17 cellular contexts compared by ENCODE assay signal in genomic region chr14:88750945-88751344, GRCh38. TPM values are rescaled to one million over a fixed set of nuclear protein-coding genes. Genes with fewer than 3 reads are reported as not detected.
DNase-seq lines count a peak whose midpoint lies in the region; ATAC-seq, FAIRE-seq and TF ChIP-seq lines count a peak whose summit lies in the region.
"Had no signal": no experiment of that assay in that cellular context is flagged by ENCODE, and none has a peak within 500 bp of the region (broad histone marks: within the 10 kb centered on the region; RNA-seq: fewer than 3 reads in every experiment).

No MANE protein-coding gene starts in this region.

- no CpG with 5 or more reads among the region's 1 CpG for WGBS in IMR-90 (ENCODE audit: extremely low coverage in 2 of 2, insufficient read length in 1 of 2), 2 experiments
- WGBS in H1 (ENCODE audit: extremely low coverage in 1 of 2, insufficient coverage in 1 of 2, insufficient read length in 1 of 2, insufficient replicate concordance in 2 of 2, low coverage in 1 of 2, low lambda C conversion rate in 2 of 2, missing lambda C conversion rate in 1 of 2), 2 experiments: 84% methylated on average over 1 of the region's 1 CpG; no CpG with 5 or more reads in 1 of the 2 experiments

- intact Hi-C loops in activated naive CD4-positive, alpha-beta T cell treated with anti-CD3 and anti-CD28 coated beads for 36 hours (cut with micrococcal nuclease): no loop called here
- intact Hi-C loops in IMR-90 (cut with micrococcal nuclease): no loop called here
- intact Hi-C loops in naive thymus-derived CD4-positive, alpha-beta T cell (cut with micrococcal nuclease): no loop called here
- intact Hi-C loops in CD8-positive, alpha-beta T cell (cut with DNase I, micrococcal nuclease): no loop called here

- no peak overlapping the region for H2BK12ac ChIP-seq in H1 (ENCODE audit: low read depth, low read length)

- no peak for DNase-seq in activated naive CD4-positive, alpha-beta T cell treated with anti-CD3 and anti-CD28 coated beads for 36 hours
- DNase-seq in activated naive CD4-positive, alpha-beta T cell treated with anti-CD3 and anti-CD28 coated beads, Interleukin-2, amount 10 ng/mL, durations not matched to agents 7 days and 5 days: no peak
- no peak for DNase-seq in IMR-90
- no peak for DNase-seq in H1 (ENCODE audit: low read depth in 1 of 2, low spot score in 2 of 2)
- no peak for DNase-seq in naive thymus-derived CD4-positive, alpha-beta T cell
- DNase-seq in midbrain (lab: John Stamatoyannopoulos, UW): no peak
- no peak for DNase-seq in CD8-positive, alpha-beta T cell
- DNase-seq: C1 segment of cervical spinal cord; CD4-positive, alpha-beta memory T cell; COR-L47; DMS153; GF-D8; KBM-7 had no signal

- H3K27ac ChIP-seq in IMR-90 (ENCODE audit: insufficient read depth, low read length): no peak overlapping the region
- no peak overlapping the region for H3K27ac ChIP-seq in H1 (ENCODE audit: low read depth, low read length)
- H3K27ac ChIP-seq in parathyroid adenoma: no peak overlapping the region
- no peak overlapping the region for H3K27ac ChIP-seq in naive thymus-derived CD4-positive, alpha-beta T cell (ENCODE audit: low read depth, low read length)
- no peak overlapping the region for H3K27ac ChIP-seq in CD8-positive, alpha-beta T cell (ENCODE audit: low read depth, low read length)

- H2BK5ac ChIP-seq in IMR-90 (ENCODE audit: low read depth, low read length, poor library complexity, severe bottlenecking) (no peak overlapping the region), H1 (ENCODE audit: low read depth, low read length) (no peak overlapping the region)

- H3K79me1 ChIP-seq in IMR-90 (ENCODE audit: low read depth in 1 of 2, low read length in 2 of 2) (peaks cover 12 to 26% of the 10 kb centered on the region in 2 experiments; a peak in 3 of 4 replicates), H1 (ENCODE audit: low read depth, low read length) (no peaks in the 10 kb centered on the region)

- no peak overlapping the region for H3K14ac ChIP-seq in IMR-90 (replicated peaks; ENCODE audit: low read depth, low read length)
- no peak overlapping the region for H3K14ac ChIP-seq in H1 (ENCODE audit: insufficient read length)

- H3K4me1 ChIP-seq in IMR-90 (ENCODE audit: control insufficient read depth, insufficient read depth, low read length) (peaks cover 4% of the 10 kb centered on the region; the same call in 1 of the 2 replicates), H1 (replicated peaks in 1 of 4; ENCODE audit: control insufficient read depth in 3 of 4, insufficient read depth in 4 of 4, low read length in 3 of 4) (no peaks in the 10 kb centered on the region), parathyroid adenoma (peaks cover 6% of the 10 kb centered on the region)
- no peaks in the 10 kb centered on the region for H3K4me1 ChIP-seq in naive thymus-derived CD4-positive, alpha-beta T cell (ENCODE audit: control insufficient read depth in 2 of 2, insufficient read depth in 2 of 2, low read length in 2 of 2)
- no peaks in the 10 kb centered on the region for H3K4me1 ChIP-seq in CD8-positive, alpha-beta T cell (ENCODE audit: insufficient read depth, low read length)

- H3K23me2 ChIP-seq in H1 (ENCODE audit: low read depth, low read length): no peaks in the 10 kb centered on the region

- no peak overlapping the region for H3K4me3 Mint-ChIP-seq in activated naive CD4-positive, alpha-beta T cell treated with anti-CD3 and anti-CD28 coated beads for 36 hours
- H3K4me3 Mint-ChIP-seq in activated naive CD4-positive, alpha-beta T cell treated with anti-CD3 and anti-CD28 coated beads, Interleukin-2, amount 10 ng/mL, durations not matched to agents 7 days and 5 days: no peak overlapping the region
- no peak overlapping the region for H3K4me3 Mint-ChIP-seq in naive thymus-derived CD4-positive, alpha-beta T cell
- no peak overlapping the region for H3K4me3 Mint-ChIP-seq in CD8-positive, alpha-beta T cell
- H3K4me3 Mint-ChIP-seq: B cell; CD4-positive, alpha-beta memory T cell had no signal

- H3K18ac ChIP-seq in IMR-90 (ENCODE audit: low read depth, low read length) (no peak overlapping the region), H1 (ENCODE audit: extremely low read depth, low read length) (no peak overlapping the region)

- no peak for ATAC-seq in IMR-90 (ENCODE audit: low read depth)
- no peak for ATAC-seq in naive thymus-derived CD4-positive, alpha-beta T cell
- no peak for ATAC-seq in CD8-positive, alpha-beta T cell

- H3K4me1 Mint-ChIP-seq in activated naive CD4-positive, alpha-beta T cell treated with anti-CD3 and anti-CD28 coated beads for 36 hours (ENCODE audit: low read depth): no peaks in the 10 kb centered on the region
- no peaks in the 10 kb centered on the region for H3K4me1 Mint-ChIP-seq in activated naive CD4-positive, alpha-beta T cell treated with anti-CD3 and anti-CD28 coated beads, Interleukin-2, amount 10 ng/mL, durations not matched to agents 7 days and 5 days
- peaks cover 0 to 2% (median 0%) of the 10 kb centered on the region in 7 donors for H3K4me1 Mint-ChIP-seq in naive thymus-derived CD4-positive, alpha-beta T cell
- no peaks in the 10 kb centered on the region for H3K4me1 Mint-ChIP-seq in CD8-positive, alpha-beta T cell (ENCODE audit: low read depth)
- H3K4me1 Mint-ChIP-seq: B cell; CD4-positive, alpha-beta memory T cell had no signal

- H4K5ac ChIP-seq in IMR-90 (ENCODE audit: low read depth, low read length) (no peak overlapping the region), H1 (ENCODE audit: insufficient read length, low read depth, low read length) (no peak overlapping the region)

- H2BK15ac ChIP-seq in IMR-90 (ENCODE audit: low read depth, low read length) (no peak overlapping the region), H1 (ENCODE audit: low read length) (no peak overlapping the region)

- no peak for FAIRE-seq in H1 (lab: Jason Lieb, UNC)
- FAIRE-seq: D721Med, H54 had no signal

- H3K56ac ChIP-seq in IMR-90 (ENCODE audit: extremely low read depth, insufficient read depth, low read length) (no peak overlapping the region), H1 (replicated peaks; ENCODE audit: insufficient read length, low read depth, low read length) (no peak overlapping the region)

- peaks cover 9% of the 10 kb centered on the region for H3K36me3 Mint-ChIP-seq in activated naive CD4-positive, alpha-beta T cell treated with anti-CD3 and anti-CD28 coated beads for 36 hours (ENCODE audit: low read depth)
- H3K36me3 Mint-ChIP-seq in activated naive CD4-positive, alpha-beta T cell treated with anti-CD3 and anti-CD28 coated beads, Interleukin-2, amount 10 ng/mL, durations not matched to agents 7 days and 5 days: no peaks in the 10 kb centered on the region
- H3K36me3 Mint-ChIP-seq in naive thymus-derived CD4-positive, alpha-beta T cell: peaks cover 0 to 25% (median 3%) of the 10 kb centered on the region in 5 donors
- H3K36me3 Mint-ChIP-seq in CD8-positive, alpha-beta T cell: peaks cover 11% of the 10 kb centered on the region

- H3K4ac ChIP-seq in IMR-90 (ENCODE audit: low read depth, low read length) (no peak overlapping the region), H1 (replicated peaks; ENCODE audit: insufficient read length, low read depth, low read length) (no peak overlapping the region)

- H3K9me3 Mint-ChIP-seq in activated naive CD4-positive, alpha-beta T cell treated with anti-CD3 and anti-CD28 coated beads for 36 hours: no peaks in the 10 kb centered on the region
- no peaks in the 10 kb centered on the region for H3K9me3 Mint-ChIP-seq in activated naive CD4-positive, alpha-beta T cell treated with anti-CD3 and anti-CD28 coated beads, Interleukin-2, amount 10 ng/mL, durations not matched to agents 7 days and 5 days
- no peaks in the 10 kb centered on the region for H3K9me3 Mint-ChIP-seq in naive thymus-derived CD4-positive, alpha-beta T cell
- no peaks in the 10 kb centered on the region for H3K9me3 Mint-ChIP-seq in CD8-positive, alpha-beta T cell

- peak overlapping the region; percentile 9 for H3K27ac Mint-ChIP-seq in activated naive CD4-positive, alpha-beta T cell treated with anti-CD3 and anti-CD28 coated beads for 36 hours
- H3K27ac Mint-ChIP-seq in activated naive CD4-positive, alpha-beta T cell treated with anti-CD3 and anti-CD28 coated beads, Interleukin-2, amount 10 ng/mL, durations not matched to agents 7 days and 5 days: no peak overlapping the region
- H3K27ac Mint-ChIP-seq in naive thymus-derived CD4-positive, alpha-beta T cell: no peak overlapping the region
- no peak overlapping the region for H3K27ac Mint-ChIP-seq in CD8-positive, alpha-beta T cell
- H3K27ac Mint-ChIP-seq: B cell had no signal

- H3K9me3 ChIP-seq in IMR-90 (ENCODE audit: control insufficient read depth, insufficient read depth, low read length) (no peaks in the 10 kb centered on the region), H1 (ENCODE audit: insufficient read depth in 2 of 2, low read depth in 1 of 2, low read length in 1 of 2) (no peaks in the 10 kb centered on the region), parathyroid adenoma (ENCODE audit: control insufficient read depth, low read length) (no peaks in the 10 kb centered on the region)
- no peaks in the 10 kb centered on the region for H3K9me3 ChIP-seq in naive thymus-derived CD4-positive, alpha-beta T cell (ENCODE audit: control insufficient read depth in 2 of 3, low read length in 3 of 3)
- H3K9me3 ChIP-seq in CD8-positive, alpha-beta T cell (ENCODE audit: low read length): no peaks in the 10 kb centered on the region

- H3K79me2 ChIP-seq in H1 (ENCODE audit: control insufficient read depth in 1 of 2, insufficient read depth in 2 of 2, low read length in 2 of 2) (no peaks in the 10 kb centered on the region), parathyroid adenoma (no peaks in the 10 kb centered on the region)

- H2AFZ ChIP-seq in IMR-90 (replicated peaks; ENCODE audit: low read length, poor library complexity): no peak overlapping the region
- H2AFZ ChIP-seq in H1 (ENCODE audit: low read length): no peak overlapping the region
- H2AFZ ChIP-seq in parathyroid adenoma: peak overlapping the region; percentile 39

- in situ Hi-C loops in IMR-90 (cut with MboI; ENCODE audit: low sequenced_read_pairs): no loop called here

- TF ChIP-seq EP300 in H1 (IDR thresholded peaks at IDR 0.05; ENCODE audit: borderline replicate concordance in 1 of 2, low read depth in 2 of 2, low read length in 2 of 2): no peak

- H4K8ac ChIP-seq in IMR-90 (ENCODE audit: low read depth in 2 of 2, low read length in 2 of 2) (no peak overlapping the region), H1 (ENCODE audit: extremely low read depth, insufficient read depth, low read length) (no peak overlapping the region)

- dilution Hi-C loops in IMR-90 (cut with HindIII; ENCODE audit: low sequenced_read_pairs, unreplicated experiment): no loop called here

- H4K20me1 ChIP-seq in IMR-90 (ENCODE audit: insufficient read depth, low read length) (no peaks in the 10 kb centered on the region), H1 (replicated peaks in 1 of 2; ENCODE audit: control insufficient read depth in 1 of 2, insufficient read depth in 2 of 2, low read length in 2 of 2) (no peaks in the 10 kb centered on the region)

- H2BK120ac ChIP-seq in IMR-90 (ENCODE audit: low read depth, low read length) (no peak overlapping the region), H1 (replicated peaks; ENCODE audit: low read depth, low read length) (no peak overlapping the region)

- H3K27me3 ChIP-seq in IMR-90 (ENCODE audit: control insufficient read depth, insufficient read depth, low read length): no peaks in the 10 kb centered on the region
- no peaks in the 10 kb centered on the region for H3K27me3 ChIP-seq in H1 (replicated peaks in 1 of 4; ENCODE audit: control insufficient read depth in 3 of 4, extremely low read depth in 1 of 4, insufficient read depth in 3 of 4, low read length in 3 of 4)
- no peaks in the 10 kb centered on the region for H3K27me3 ChIP-seq in parathyroid adenoma (ENCODE audit: control insufficient read depth, insufficient read depth, low read length)
- H3K27me3 ChIP-seq in naive thymus-derived CD4-positive, alpha-beta T cell (ENCODE audit: control insufficient read depth in 2 of 2, insufficient read depth in 2 of 2, low read length in 2 of 2): no peaks in the 10 kb centered on the region
- no peaks in the 10 kb centered on the region for H3K27me3 ChIP-seq in CD8-positive, alpha-beta T cell (ENCODE audit: insufficient read depth, low read length)

- H2AK5ac ChIP-seq in IMR-90 (ENCODE audit: low read depth, low read length): no peak overlapping the region
- H2AK5ac ChIP-seq in H1 (ENCODE audit: low read depth, low read length): no peak overlapping the region

- H2AK9ac ChIP-seq in IMR-90 (replicated peaks; ENCODE audit: low read depth, low read length, poor library complexity): no peak overlapping the region

- H3K9ac ChIP-seq in IMR-90 (ENCODE audit: low read depth, low read length): no peak overlapping the region
- no peak overlapping the region for H3K9ac ChIP-seq in H1 (replicated peaks in 1 of 4; ENCODE audit: extremely low read depth in 1 of 4, low read depth in 3 of 4, low read length in 3 of 4)
- H3K9ac ChIP-seq in parathyroid adenoma: no peak overlapping the region

- TF ChIP-seq POLR2A in IMR-90 (IDR thresholded peaks at IDR 0.05; ENCODE audit: low read depth, low read length) (no peak), H1 (IDR thresholded peaks at IDR 0.05; ENCODE audit: control extremely low read depth in 1 of 2, low read depth in 2 of 2, low read length in 2 of 2) (no peak)

- H2BK20ac ChIP-seq in IMR-90 (ENCODE audit: low read depth, low read length) (no peak overlapping the region), H1 (ENCODE audit: low read length) (no peak overlapping the region)

- H4K91ac ChIP-seq in IMR-90 (ENCODE audit: insufficient read depth, low read depth, low read length) (no peak overlapping the region), H1 (replicated peaks; ENCODE audit: insufficient read length, low read length) (no peak overlapping the region)

- POLR2A ChIA-PET in IMR-90 (lab: Charles Lee; ENCODE audit: unreplicated experiment): no interaction called here
- POLR2A ChIA-PET in H1 (lab: Charles Lee; ENCODE audit: partially characterized antibody): no interaction called here
- POLR2A ChIA-PET in naive thymus-derived CD4-positive, alpha-beta T cell (lab: Charles Lee): no interaction called here
- POLR2A ChIA-PET in CD8-positive, alpha-beta T cell (lab: Charles Lee): no interaction called here

- H3K36me3 ChIP-seq in IMR-90 (ENCODE audit: control insufficient read depth, insufficient read depth, low read length) (no peaks in the 10 kb centered on the region), H1 (ENCODE audit: control insufficient read depth in 2 of 4, insufficient read depth in 4 of 4, low read length in 3 of 4) (no peaks in the 10 kb centered on the region), parathyroid adenoma (ENCODE audit: control insufficient read depth, insufficient read depth, low read length) (no peaks in the 10 kb centered on the region)
- H3K36me3 ChIP-seq in naive thymus-derived CD4-positive, alpha-beta T cell (ENCODE audit: control insufficient read depth in 2 of 3, insufficient read depth in 3 of 3, low read length in 3 of 3): no peaks in the 10 kb centered on the region
- H3K36me3 ChIP-seq in CD8-positive, alpha-beta T cell (ENCODE audit: insufficient read depth, low read length): no peaks in the 10 kb centered on the region

- no peak for TF ChIP-seq RAD21 in IMR-90 (IDR thresholded peaks at IDR 0.05; ENCODE audit: low read length)
- TF ChIP-seq RAD21 in H1 (IDR thresholded peaks at IDR 0.05 in 1 of 2, conservative IDR thresholded peaks at IDR 0.05 in 1 of 2; ENCODE audit: low read depth in 2 of 2, low read length in 2 of 2): no peak

- TF ChIP-seq CTCF in IMR-90 (conservative IDR thresholded peaks at IDR 0.05; ENCODE audit: low read depth, low read length) (no peak), H1 (IDR thresholded peaks at IDR 0.05; ENCODE audit: control extremely low read depth in 1 of 3, insufficient read depth in 1 of 3, low read depth in 1 of 3, low read length in 3 of 3) (no peak), parathyroid adenoma (IDR thresholded peaks at IDR 0.05) (no peak)
- TF ChIP-seq CTCF in CD8-positive, alpha-beta T cell (IDR thresholded peaks at IDR 0.05): no peak

- H3K4me3 ChIP-seq in IMR-90 (ENCODE audit: insufficient read depth, low read depth, low read length): no peak overlapping the region
- H3K4me3 ChIP-seq in H1 (ENCODE audit: extremely low read depth in 1 of 4, insufficient read depth in 2 of 4, low read depth in 3 of 4, low read length in 4 of 4): no peak overlapping the region
- H3K4me3 ChIP-seq in parathyroid adenoma (ENCODE audit: low read depth, low read length): no peak overlapping the region
- no peak overlapping the region for H3K4me3 ChIP-seq in naive thymus-derived CD4-positive, alpha-beta T cell (ENCODE audit: low read length)
- H3K4me3 ChIP-seq in CD8-positive, alpha-beta T cell (ENCODE audit: low read depth, low read length): no peak overlapping the region

- no TSS peak for BruUV-seq in IMR-90 (replicated peaks; lab: Mats Ljungman, UMichigan)

- H3K4me2 ChIP-seq in IMR-90 (ENCODE audit: low read depth, low read length) (no peak overlapping the region), H1 (ENCODE audit: insufficient read depth in 1 of 2, low read depth in 2 of 2, low read length in 2 of 2) (no peak overlapping the region), parathyroid adenoma (ENCODE audit: low read length) (no peak overlapping the region)

- H3K27me3 Mint-ChIP-seq in activated naive CD4-positive, alpha-beta T cell treated with anti-CD3 and anti-CD28 coated beads for 36 hours (ENCODE audit: low read depth): no peaks in the 10 kb centered on the region
- no peaks in the 10 kb centered on the region for H3K27me3 Mint-ChIP-seq in activated naive CD4-positive, alpha-beta T cell treated with anti-CD3 and anti-CD28 coated beads, Interleukin-2, amount 10 ng/mL, durations not matched to agents 7 days and 5 days
- H3K27me3 Mint-ChIP-seq in naive thymus-derived CD4-positive, alpha-beta T cell: no peaks in the 10 kb centered on the region
- H3K27me3 Mint-ChIP-seq in CD8-positive, alpha-beta T cell (ENCODE audit: low read depth): no peaks in the 10 kb centered on the region
- H3K27me3 Mint-ChIP-seq: B cell; CD4-positive, alpha-beta memory T cell had no signal

- H3K9me1 ChIP-seq in IMR-90 (ENCODE audit: insufficient read depth, low read length): 0 out of 2 replicates have a peak, but pooled peaks cover 2% of the 10 kb centered on the region

- H3K23ac ChIP-seq in IMR-90 (ENCODE audit: low read depth, low read length) (no peak overlapping the region), H1 (ENCODE audit: insufficient read length) (no peak overlapping the region)

- CTCF ChIA-PET in activated naive CD4-positive, alpha-beta T cell treated with anti-CD3 and anti-CD28 coated beads for 36 hours (lab: Charles Lee): no interaction called here
- CTCF ChIA-PET in activated naive CD4-positive, alpha-beta T cell treated with anti-CD3 and anti-CD28 coated beads, Interleukin-2, amount 10 ng/mL, durations not matched to agents 7 days and 5 days (lab: Charles Lee): interaction anchor here (0.6 kb wide), 1 partner anchor 211 kb away, joined by 6 read pairs; no protein-coding TSS in a partner anchor
- CTCF ChIA-PET in IMR-90 (lab: Yijun Ruan, JAX): no interaction called here
- CTCF ChIA-PET in H1 (lab: Charles Lee; ENCODE audit: partially characterized antibody): interaction anchor here (0.8 to 2.1 kb wide), 7 partner anchors 9 to 179 kb away, joined by 3 to 9 read pairs (median 3); no protein-coding TSS in a partner anchor
- CTCF ChIA-PET in naive thymus-derived CD4-positive, alpha-beta T cell (lab: Charles Lee): no interaction called here
- CTCF ChIA-PET in CD8-positive, alpha-beta T cell (lab: Charles Lee): no interaction called here

RNA-seq across cellular contexts. Expression of gene EML5, which starts 41.8 kb away (rescaled TPM):
- 1 to 10 TPM; 3.7 to 3.8 TPM for total RNA-seq in activated naive CD4-positive, alpha-beta T cell treated with anti-CD3 and anti-CD28 coated beads for 36 hours
- total RNA-seq in IMR-90 (2012; rRNA removed): 22.2 and 34.7 TPM in 2 replicates
- 5.7 and 8.1 TPM in 2 replicates for polyA plus RNA-seq in IMR-90 (2012; rRNA removed)
- 0.71 and 1.5 TPM in 2 replicates for polyA plus RNA-seq in IMR-90 (2012; cell fraction: cytosol; rRNA removed)
- 2.3 and 18.3 TPM in 2 replicates for polyA plus RNA-seq in IMR-90 (2012; cell fraction: nucleus; rRNA removed; ENCODE audit: low replicate concordance)
- total RNA-seq in H1 (2021; fragmentation: NEBNext Ultra II Directional; extraction: Animal tissue kit (Norgen Biotek cat#: 25700)): 0.55 and 0.88 TPM in 2 replicates
- 0.25 and 0.39 TPM in 2 replicates for polyA plus RNA-seq in H1 (2011; rRNA removed)
- 0.35 TPM for polyA plus RNA-seq in H1 (2011; cell fraction: cytosol; rRNA removed)
- 0.46 TPM for polyA plus RNA-seq in H1 (2011; cell fraction: nucleus; rRNA removed)
- 0.64 to 0.99 TPM (median 0.67 TPM) in 4 replicates for polyA plus RNA-seq in H1 (2012, experiment 1 of 2)
- not detected for polyA plus RNA-seq in H1 (2012, experiment 2 of 2)
- polyA plus RNA-seq in H1 (2013, experiment 1 of 2): 0.24 TPM
- 0.28 TPM for polyA plus RNA-seq in H1 (2013, experiment 2 of 2)
- polyA minus RNA-seq in H1 (2011; rRNA and poly(A)+ RNA removed): 0.91 and 9.8 TPM in 2 replicates
- 2.8 TPM for polyA minus RNA-seq in H1 (2011; cell fraction: cytosol; rRNA and poly(A)+ RNA removed)
- 6.8 TPM for polyA minus RNA-seq in H1 (2011; cell fraction: nucleus; rRNA and poly(A)+ RNA removed)
- 1 to 10 TPM; 1.3 to 6.4 (median 5.4) TPM for total RNA-seq in naive thymus-derived CD4-positive, alpha-beta T cell
- 1 to 10 TPM in 1 of 2 donors, under 1 TPM in 1; 0.40 to 1.8 TPM for polyA plus RNA-seq in naive thymus-derived CD4-positive, alpha-beta T cell
- total RNA-seq in CD8-positive, alpha-beta T cell: 1 to 10 TPM; 2.5 to 3.5 TPM

Comparison
In these comparisons a context has a peak if more than half of its experiments do, and no peak if none do; other contexts are left out.
1. CTCF ChIA-PET loops: an anchor here in activated naive CD4-positive, alpha-beta T cell treated with anti-CD3 and anti-CD28 coated beads, Interleukin-2, amount 10 ng/mL, durations not matched to agents 7 days and 5 days (0.6 kb wide) and H1 (0.8 to 2.1 kb wide); none called in activated naive CD4-positive, alpha-beta T cell treated with anti-CD3 and anti-CD28 coated beads for 36 hours, IMR-90, naive thymus-derived CD4-positive, alpha-beta T cell and CD8-positive, alpha-beta T cell.